26 cellular contexts compared by ENCODE assay signal in the genomic region with DNA sequence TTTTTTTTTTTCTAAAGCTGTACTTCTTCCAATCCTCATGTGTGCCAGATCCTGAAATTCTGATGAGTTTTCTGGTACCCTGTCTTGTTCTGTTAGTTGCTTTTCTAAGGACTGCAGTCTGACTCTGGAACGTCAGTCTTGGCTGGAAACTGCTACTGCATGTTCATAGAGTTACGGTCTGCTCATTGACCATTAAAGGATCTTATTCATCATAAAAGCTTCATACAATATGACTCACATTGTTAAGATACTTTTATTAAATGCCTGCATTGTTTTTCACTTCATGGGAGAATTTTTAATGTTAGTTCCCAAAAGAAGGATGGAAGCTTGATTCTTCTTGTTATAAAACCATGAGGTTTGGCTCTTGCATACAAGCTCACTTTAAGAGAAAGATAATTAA.
"Had no signal": no experiment of that assay in that cellular context is flagged by ENCODE, and none has a peak within 500 bp of the region (broad histone marks: within the 10 kb centered on the region; RNA-seq: fewer than 3 reads in every experiment).

No MANE protein-coding gene starts in this region.

- H3K4me3 ChIP-seq: K562, Peyer's patch had no signal

- H3K4me1 ChIP-seq: Peyer's patch had no signal

- H3K9me3 Mint-ChIP-seq: activated T-cell treated with anti-CD3 and anti-CD28 coated beads, Interleukin-2, amount 50 U/mL, for 4 hours had no signal

- H3K27ac Mint-ChIP-seq: activated B cell treated with CpG ODN at 0.5 μM for 24 hours; activated CD4-positive, alpha-beta memory T cell treated with anti-CD3 and anti-CD28 coated beads for 36 hours; activated CD4-positive, alpha-beta T cell treated with anti-CD3 and anti-CD28 coated beads, Interleukin-2, amount 10 ng/mL, durations not matched to agents 7 days and 5 days; activated naive CD4-positive, alpha-beta T cell treated with anti-CD3 and anti-CD28 coated beads for 36 hours; activated naive CD8-positive, alpha-beta T cell; brain had no signal

- H3K4me1 Mint-ChIP-seq: activated B cell treated with CpG ODN at 0.5 μM for 24 hours; activated CD4-positive, alpha-beta T cell treated with anti-CD3 and anti-CD28 coated beads, Interleukin-2, amount 10 ng/mL, durations not matched to agents 7 days and 5 days; central memory CD8-positive, alpha-beta T cell had no signal

- H3K36me3 Mint-ChIP-seq: activated CD4-positive, alpha-beta memory T cell treated with anti-CD3 and anti-CD28 coated beads for 36 hours; activated naive CD8-positive, alpha-beta T cell; brain had no signal

- H3K27ac ChIP-seq: Peyer's patch, RWPE1 had no signal

- DNase-seq: activated B cell treated with CpG ODN at 0.5 μM for 24 hours; activated CD4-positive, alpha-beta memory T cell treated with anti-CD3 and anti-CD28 coated beads for 36 hours; activated CD4-positive, alpha-beta T cell treated with anti-CD3 and anti-CD28 coated beads, Interleukin-2, amount 10 ng/mL, durations not matched to agents 7 days and 5 days; activated CD8-positive, alpha-beta memory T cell treated with anti-CD3 and anti-CD28 coated beads for 24 hours; activated effector memory CD4-positive, alpha-beta T cell treated with anti-CD3 and anti-CD28 coated beads, Interleukin-2, amount 50 U/mL, for 16 hours; activated naive CD4-positive, alpha-beta T cell treated with anti-CD3 and anti-CD28 coated beads for 36 hours; activated T-cell treated with anti-CD3 and anti-CD28 coated beads, Interleukin-2, amount 50 U/mL, for 4 hours; amygdala; Karpas-422; NCI-H1105 treated with DMSO at 0.1 percent for 48 hours; NCI-H2029; NCI-H2107; NCI-H2171 treated with DMSO at 0.1 percent for 48 hours; NCI-H226; NCI-H526; NCI-H774; OCI-M1; Peyer's patch; SHP77; T-helper 2 cell; T1000 had no signal

- H3K36me3 ChIP-seq: Peyer's patch had no signal

- H3K27me3 Mint-ChIP-seq: activated B cell treated with CpG ODN at 0.5 μM for 24 hours; activated CD4-positive, alpha-beta memory T cell treated with anti-CD3 and anti-CD28 coated beads for 36 hours; activated CD4-positive, alpha-beta T cell treated with anti-CD3 and anti-CD28 coated beads, Interleukin-2, amount 10 ng/mL, durations not matched to agents 7 days and 5 days; activated naive CD8-positive, alpha-beta T cell; central memory CD8-positive, alpha-beta T cell had no signal

- H3K4me3 Mint-ChIP-seq: activated B cell treated with CpG ODN at 0.5 μM for 24 hours; activated CD4-positive, alpha-beta memory T cell treated with anti-CD3 and anti-CD28 coated beads for 36 hours; activated CD4-positive, alpha-beta T cell treated with anti-CD3 and anti-CD28 coated beads, Interleukin-2, amount 10 ng/mL, durations not matched to agents 7 days and 5 days; activated naive CD4-positive, alpha-beta T cell treated with anti-CD3 and anti-CD28 coated beads for 36 hours; activated naive CD8-positive, alpha-beta T cell; activated T-cell treated with anti-CD3 and anti-CD28 coated beads, Interleukin-2, amount 50 U/mL, for 4 hours; brain; central memory CD8-positive, alpha-beta T cell had no signal

- ATAC-seq: activated T-cell treated with anti-CD3 and anti-CD28 coated beads, Interleukin-2, amount 50 U/mL, for 4 hours; K562 had no signal

- H3K27me3 ChIP-seq: Peyer's patch had no signal

- H3K9me3 ChIP-seq: Peyer's patch had no signal
